Comparison of ENCODE assay signal across 28 cellular contexts in the genomic region with DNA sequence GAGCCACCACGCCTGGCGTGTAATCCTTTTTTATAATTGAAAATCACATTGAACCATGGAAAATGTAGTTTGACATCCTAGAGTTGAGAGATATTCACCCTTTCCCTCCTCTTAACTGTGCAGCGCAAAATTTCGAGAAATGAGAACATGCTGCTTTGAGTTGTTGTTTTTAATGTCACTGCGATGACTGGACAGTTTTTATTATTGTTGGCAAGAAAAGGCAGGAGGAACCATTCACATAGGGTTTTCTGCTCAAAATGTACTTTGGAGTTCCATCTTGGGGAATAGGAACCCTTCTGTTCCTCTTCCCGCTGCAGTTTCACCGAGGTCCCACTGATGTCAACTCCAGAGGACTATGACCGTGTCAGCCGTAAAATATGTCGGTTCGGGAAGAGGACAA.
"Had no signal": no experiment of that assay in that cellular context is flagged by ENCODE, and none has a peak within 500 bp of the region (broad histone marks: within the 10 kb centered on the region; RNA-seq: fewer than 3 reads in every experiment).

No MANE protein-coding gene starts in this region.

- H3K27me3 ChIP-seq: body of pancreas, MG63 had no signal

- H3K36me3 ChIP-seq: MG63 had no signal

- ATAC-seq: activated CD4-positive, alpha-beta T cell treated with anti-CD3 and anti-CD28 coated beads for 36 hours; activated CD8-positive, alpha-beta T cell treated with anti-CD3 and anti-CD28 coated beads for 36 hours; activated T-cell treated with anti-CD3 and anti-CD28 coated beads, Interleukin-2, amount 50 U/mL, for 72 hours; body of pancreas; T-cell had no signal

- FAIRE-seq: TTC549 had no signal

- DNase-seq: activated CD4-positive, alpha-beta T cell treated with anti-CD3 and anti-CD28 coated beads for 36 hours; activated CD4-positive, alpha-beta T cell treated with anti-CD3 and anti-CD28 coated beads, Interleukin-2, amount 50 U/mL, for 1 hour; activated CD4-positive, CD25-positive, alpha-beta regulatory T cell; activated CD8-positive, alpha-beta memory T cell treated with anti-CD3 and anti-CD28 coated beads, Interleukin-2, amount 50 U/mL, for 4 hours; activated CD8-positive, alpha-beta T cell treated with anti-CD3 and anti-CD28 coated beads for 36 hours; activated gamma-delta T cell treated with Interleukin-2 at 50 U/mL for 16 hours; activated naive CD4-positive, alpha-beta T cell treated with anti-CD3 and anti-CD28 coated beads, Interleukin-2, amount 50 U/mL, for 16 hours; activated naive CD8-positive, alpha-beta T cell treated with anti-CD3 and anti-CD28 coated beads, Interleukin-2, amount 10 ng/mL, durations not matched to agents 7 days and 5 days; activated T-cell treated with anti-CD3 and anti-CD28 coated beads, Interleukin-2, amount 50 U/mL, for 72 hours; aorta; body of pancreas; MG63; MV-4-11; NCI-H1092 treated with DMSO at 0.1 percent for 48 hours; NCI-H1417 treated with DMSO at 0.1 percent for 48 hours; NCI-H1694; NCI-H2029; NCI-H2107; NCI-H2171 treated with DMSO at 0.1 percent for 48 hours; NCI-H226; NCI-H526; NCI-H774; T-cell; T-helper 2 cell; T1000 had no signal

- H3K27ac ChIP-seq: body of pancreas, SK-N-MC, VCaP had no signal

- H3K4me3 ChIP-seq: body of pancreas, MG63, SK-N-MC had no signal

- H3K9me3 ChIP-seq: MG63 had no signal

- H3K4me1 ChIP-seq: body of pancreas had no signal
